In genomic region chr10:21757601-21757901, GRCh38 we compare ENCODE assay signal across 22 cellular contexts.
DNase-seq lines count a peak whose midpoint lies in the region; ATAC-seq and TF ChIP-seq lines count a peak whose summit lies in the region.
"Had no signal": no experiment of that assay in that cellular context is flagged by ENCODE, and none has a peak within 500 bp of the region (broad histone marks: within the 10 kb centered on the region; RNA-seq: fewer than 3 reads in every experiment).

No MANE protein-coding gene starts in this region.

- H3K27ac Mint-ChIP-seq in GM23338 (peak overlapping the region; percentile 30; the same call in 1 of the 2 replicates), neural crest cell (ENCODE audit: unreplicated experiment) (peak overlapping the region; percentile 65)
- no peak overlapping the region for H3K27ac Mint-ChIP-seq in natural killer cell treated with Interleukin-12 subunit alpha and Interleukin-12 subunit beta and Interleukin-15 and Interleukin-18, amount 100 ng/mL, for 72 hours
- H3K27ac Mint-ChIP-seq in activated T-cell treated with anti-CD3 and anti-CD28 coated beads, Interleukin-2, amount 50 U/mL, for 24 hours: no peak overlapping the region
- H3K27ac Mint-ChIP-seq: activated CD8-positive, alpha-beta T cell treated with anti-CD3 and anti-CD28 coated beads for 36 hours had no signal

- peaks cover 23% of the 10 kb centered on the region for H3F3A ChIP-seq in GM23338 (replicated peaks; ENCODE audit: low read depth)

- no peak overlapping the region for H3K4me3 ChIP-seq in GM23338
- H3K4me3 ChIP-seq in adipocyte (ENCODE audit: low read length): no peak overlapping the region
- H3K4me3 ChIP-seq: dorsolateral prefrontal cortex, lower lobe of right lung, pancreas, thoracic aorta had no signal

- H2AFZ ChIP-seq in GM23338: no peak overlapping the region

- H3K4me1 Mint-ChIP-seq in GM23338 (peaks cover 50% of the 10 kb centered on the region), neural crest cell (peaks cover 23% of the 10 kb centered on the region)
- no peaks in the 10 kb centered on the region for H3K4me1 Mint-ChIP-seq in natural killer cell treated with Interleukin-12 subunit alpha and Interleukin-12 subunit beta and Interleukin-15 and Interleukin-18, amount 100 ng/mL, for 72 hours (ENCODE audit: low read depth in 2 of 2)
- no peaks in the 10 kb centered on the region for H3K4me1 Mint-ChIP-seq in activated T-cell treated with anti-CD3 and anti-CD28 coated beads, Interleukin-2, amount 50 U/mL, for 24 hours (ENCODE audit: low read depth)

- no peaks in the 10 kb centered on the region for H3K27me3 ChIP-seq in GM23338 (ENCODE audit: insufficient read depth)
- no peaks in the 10 kb centered on the region for H3K27me3 ChIP-seq in adipocyte (replicated peaks; ENCODE audit: control insufficient read depth, insufficient read depth, low read length)
- H3K27me3 ChIP-seq: dorsolateral prefrontal cortex, pancreas had no signal

- H3K4me2 ChIP-seq in GM23338: peak overlapping the region; percentile 59

- ATAC-seq in GM23338 (peak; percentile 66), left ventricle myocardium superior (peak; percentile 86)
- ATAC-seq in natural killer cell treated with Interleukin-12 subunit alpha and Interleukin-12 subunit beta and Interleukin-15 and Interleukin-18, amount 100 ng/mL, for 72 hours: no peak
- ATAC-seq: activated CD8-positive, alpha-beta T cell treated with anti-CD3 and anti-CD28 coated beads for 36 hours; pancreas had no signal

- H3K79me2 ChIP-seq in GM23338 (replicated peaks; ENCODE audit: insufficient read depth): no peaks in the 10 kb centered on the region

- H3K9me3 ChIP-seq in adipocyte (ENCODE audit: control insufficient read depth, low read length): no peaks in the 10 kb centered on the region
- H3K9me3 ChIP-seq: lower lobe of right lung, pancreas, thoracic aorta had no signal

- H3K9ac ChIP-seq in adipocyte (ENCODE audit: low read length): peak overlapping the region; percentile 29

- H3K27me3 Mint-ChIP-seq in GM23338 (ENCODE audit: insufficient read depth, low read depth, poor library complexity): peaks cover 3% of the 10 kb centered on the region
- H3K27me3 Mint-ChIP-seq in neural crest cell (ENCODE audit: low read depth): no peaks in the 10 kb centered on the region
- H3K27me3 Mint-ChIP-seq in natural killer cell treated with Interleukin-12 subunit alpha and Interleukin-12 subunit beta and Interleukin-15 and Interleukin-18, amount 100 ng/mL, for 72 hours: no peaks in the 10 kb centered on the region
- H3K27me3 Mint-ChIP-seq in activated T-cell treated with anti-CD3 and anti-CD28 coated beads, Interleukin-2, amount 50 U/mL, for 24 hours: no peaks in the 10 kb centered on the region
- H3K27me3 Mint-ChIP-seq: activated CD8-positive, alpha-beta T cell treated with anti-CD3 and anti-CD28 coated beads for 36 hours had no signal

- intact Hi-C loops in left ventricle myocardium superior (cut with micrococcal nuclease): no loop called here

- TF ChIP-seq CTCF in GM23338 (conservative IDR thresholded peaks at IDR 0.05; ENCODE audit: low read depth in 2 of 2) (no peak), neural crest cell (conservative IDR thresholded peaks at IDR 0.05) (no peak)

- H3K9me3 Mint-ChIP-seq in GM23338 (no peaks in the 10 kb centered on the region), neural crest cell (no peaks in the 10 kb centered on the region)
- H3K9me3 Mint-ChIP-seq in natural killer cell treated with Interleukin-12 subunit alpha and Interleukin-12 subunit beta and Interleukin-15 and Interleukin-18, amount 100 ng/mL, for 72 hours: no peaks in the 10 kb centered on the region
- H3K9me3 Mint-ChIP-seq in activated T-cell treated with anti-CD3 and anti-CD28 coated beads, Interleukin-2, amount 50 U/mL, for 24 hours: no peaks in the 10 kb centered on the region
- H3K9me3 Mint-ChIP-seq: activated CD8-positive, alpha-beta T cell treated with anti-CD3 and anti-CD28 coated beads for 36 hours had no signal

- DNase-seq in GM23338 (ENCODE audit: low spot score) (no peak), adipocyte (ENCODE audit: low read depth) (no peak), left ventricle myocardium superior (peak; percentile 41), neural crest cell (ENCODE audit: low read depth, low spot score) (no peak), NCI-H187 treated with DMSO at 0.1 percent for 48 hours (lab: John Stamatoyannopoulos, UW) (no peak), kidney tubule cell (ENCODE audit: low spot score) (no peak)
- DNase-seq in natural killer cell treated with Interleukin-12 subunit alpha and Interleukin-12 subunit beta and Interleukin-15 and Interleukin-18, amount 100 ng/mL, for 72 hours (ENCODE audit: low spot score): no peak
- no peak for DNase-seq in activated T-cell treated with anti-CD3 and anti-CD28 coated beads, Interleukin-2, amount 50 U/mL, for 24 hours
- DNase-seq: activated CD8-positive, alpha-beta T cell treated with anti-CD3 and anti-CD28 coated beads for 36 hours; activated naive CD4-positive, alpha-beta T cell; amniotic stem cell; caudate nucleus; dorsolateral prefrontal cortex; foreskin melanocyte; Kasumi-1; lower lobe of right lung; NCI-H2081; NCI-H446 treated with DMSO at 0.1 percent for 48 hours; pancreas had no signal

- no peak overlapping the region; the same call in 2 of the 3 replicates for H3K4me3 Mint-ChIP-seq in GM23338
- no peak overlapping the region for H3K4me3 Mint-ChIP-seq in neural crest cell
- H3K4me3 Mint-ChIP-seq in natural killer cell treated with Interleukin-12 subunit alpha and Interleukin-12 subunit beta and Interleukin-15 and Interleukin-18, amount 100 ng/mL, for 72 hours: no peak overlapping the region
- H3K4me3 Mint-ChIP-seq in activated T-cell treated with anti-CD3 and anti-CD28 coated beads, Interleukin-2, amount 50 U/mL, for 24 hours: no peak overlapping the region
- H3K4me3 Mint-ChIP-seq: activated CD8-positive, alpha-beta T cell treated with anti-CD3 and anti-CD28 coated beads for 36 hours; CD14-positive monocyte had no signal

- no peaks in the 10 kb centered on the region for H3K9me2 ChIP-seq in GM23338 (ENCODE audit: insufficient read depth)

- H3K36me3 ChIP-seq in GM23338 (ENCODE audit: insufficient read depth) (no peaks in the 10 kb centered on the region), adipocyte (ENCODE audit: control insufficient read depth, insufficient read depth, low read length, severe bottlenecking) (no peaks in the 10 kb centered on the region)

- H3K27ac ChIP-seq in GM23338 (ENCODE audit: low read depth): peak overlapping the region; percentile 72
- H3K27ac ChIP-seq: dorsolateral prefrontal cortex, epithelial cell of prostate, lower lobe of right lung, pancreas, thoracic aorta had no signal

- H4K20me1 ChIP-seq in GM23338 (replicated peaks; ENCODE audit: insufficient read depth): no peaks in the 10 kb centered on the region

- no peaks in the 10 kb centered on the region for H3K36me3 Mint-ChIP-seq in GM23338 (ENCODE audit: low read depth)
- H3K36me3 Mint-ChIP-seq in neural crest cell (ENCODE audit: low read depth): peaks cover 10% of the 10 kb centered on the region
- H3K36me3 Mint-ChIP-seq in natural killer cell treated with Interleukin-12 subunit alpha and Interleukin-12 subunit beta and Interleukin-15 and Interleukin-18, amount 100 ng/mL, for 72 hours: no peaks in the 10 kb centered on the region
- peaks cover 42% of the 10 kb centered on the region for H3K36me3 Mint-ChIP-seq in activated T-cell treated with anti-CD3 and anti-CD28 coated beads, Interleukin-2, amount 50 U/mL, for 24 hours (ENCODE audit: low read depth)

- H3K4me1 ChIP-seq in GM23338 (ENCODE audit: insufficient read depth): peaks cover 34% of the 10 kb centered on the region
- no peaks in the 10 kb centered on the region for H3K4me1 ChIP-seq in adipocyte (ENCODE audit: control insufficient read depth, insufficient read depth, low read length)
- H3K4me1 ChIP-seq: lower lobe of right lung, pancreas had no signal

TF ChIP-seq in GM23338, 12 proteins besides CTCF, POLR2A, EP300 and RAD21 (continues in another document):
- no peak for TF ChIP-seq POLR2AphosphoS5 (IDR thresholded peaks at IDR 0.05; ENCODE audit: low read depth)
- TF ChIP-seq ZNF114 (CRISPR knock-in tag; IDR thresholded peaks at IDR 0.05): no peak
- no peak for TF ChIP-seq NANOG (IDR thresholded peaks at IDR 0.05; ENCODE audit: borderline replicate concordance)

Comparison
In these comparisons a context has a peak if more than half of its experiments do, and no peak if none do; other contexts are left out.
1. ATAC-seq: peak in GM23338 (single experiment) and left ventricle myocardium superior (single experiment); none in natural killer cell treated with Interleukin-12 subunit alpha and Interleukin-12 subunit beta and Interleukin-15 and Interleukin-18, amount 100 ng/mL, for 72 hours (0 of 2).
2. H3K27ac Mint-ChIP-seq: peak in GM23338 (single experiment) and neural crest cell (single experiment); none in natural killer cell treated with Interleukin-12 subunit alpha and Interleukin-12 subunit beta and Interleukin-15 and Interleukin-18, amount 100 ng/mL, for 72 hours (0 of 2) and activated T-cell treated with anti-CD3 and anti-CD28 coated beads, Interleukin-2, amount 50 U/mL, for 24 hours (single experiment).